In genomic region chr20:24431650-24432049, GRCh38 we compare ENCODE assay signal across 26 cellular contexts. TPM values are rescaled to one million over a fixed set of nuclear protein-coding genes. Genes with fewer than 3 reads are reported as not detected.
"Had no signal": no experiment of that assay in that cellular context is flagged by ENCODE, and none has a peak within 500 bp of the region (broad histone marks: within the 10 kb centered on the region; RNA-seq: fewer than 3 reads in every experiment).

No MANE protein-coding gene starts in this region.

- H3K9me3 ChIP-seq: mucosa of descending colon, ovary, right lobe of liver, upper lobe of left lung, vagina had no signal

- ATAC-seq: heart left ventricle; naive thymus-derived CD8-positive, alpha-beta T cell; stimulated activated memory B cell treated with anti-CD40 and anti-IgM and Interleukin-4, amounts not matched to agents 10 μg/mL and 1 μg/mL and 100 μg/mL, for 72 hours; stimulated activated naive CD8-positive, alpha-beta T cell treated with anti-CD3 and anti-CD28 coated beads, Interleukin-15, amount 100 ng/mL, for 72 hours had no signal

- H3K27ac ChIP-seq: heart left ventricle, left ventricle myocardium inferior, neural progenitor cell, ovary, right atrium auricular region, right lobe of liver, tibial nerve, upper lobe of left lung, vagina had no signal

- FAIRE-seq: keratinocyte had no signal

- H3K4me2 ChIP-seq: neural progenitor cell, smooth muscle cell had no signal

- DNase-seq: heart left ventricle; hippocampal formation; kidney glomerular epithelial cell; left ventricle myocardium inferior; midbrain; naive thymus-derived CD8-positive, alpha-beta T cell; nephron progenitor cell; ovary; right lobe of liver; stimulated activated CD4-positive, alpha-beta T cell treated with anti-CD3 and anti-CD28 coated beads, Interleukin-1b, Interleukin-23, amount 100 ng/mL, for 48 hours; stimulated activated CD4-positive, alpha-beta T cell treated with anti-CD3 and anti-CD28 coated beads, Interleukin-2, amount 100 ng/mL, for 48 hours; stimulated activated CD4-positive, alpha-beta T cell treated with anti-CD3 and anti-CD28 coated beads, Interleukin-4, amount 100 ng/mL, for 4 hours; stimulated activated CD8-positive, alpha-beta memory T cell treated with anti-CD3 and anti-CD28 coated beads, Interleukin-4, amount 100 ng/mL, for 48 hours; stimulated activated naive CD4-positive, alpha-beta T cell treated with Interleukin-2 at 50 U/mL for 16 hours; stimulated activated naive CD8-positive, alpha-beta T cell treated with anti-CD3 and anti-CD28 coated beads, Interleukin-15, amount 100 ng/mL, for 72 hours; substantia nigra; upper lobe of left lung had no signal

- H3K36me3 ChIP-seq: heart left ventricle, left ventricle myocardium inferior, neural progenitor cell, ovary, right atrium auricular region, right lobe of liver, tibial nerve, upper lobe of left lung, vagina had no signal

- H3K9ac ChIP-seq: neural progenitor cell had no signal

- H3K27me3 ChIP-seq: neural progenitor cell, ovary, right atrium auricular region, right lobe of liver, tibial nerve, upper lobe of left lung, vagina had no signal

- H3K4me3 ChIP-seq: heart left ventricle, left ventricle myocardium inferior, lung, mucosa of descending colon, neural progenitor cell, ovary, right atrium auricular region, right lobe of liver, smooth muscle cell, tibial nerve, upper lobe of left lung, vagina had no signal

- H2AFZ ChIP-seq: neural progenitor cell had no signal

- H3K4me1 ChIP-seq: heart left ventricle, left ventricle myocardium inferior, right atrium auricular region, right lobe of liver, tibial nerve, upper lobe of left lung, vagina had no signal

RNA-seq across cellular contexts. Expression of gene SYNDIG1, which starts 37.8 kb away (rescaled TPM):
- polyA plus RNA-seq: naive thymus-derived CD8-positive, alpha-beta T cell had no signal
